ENCODE assay signal across 1 cellular context in the genomic region with DNA sequence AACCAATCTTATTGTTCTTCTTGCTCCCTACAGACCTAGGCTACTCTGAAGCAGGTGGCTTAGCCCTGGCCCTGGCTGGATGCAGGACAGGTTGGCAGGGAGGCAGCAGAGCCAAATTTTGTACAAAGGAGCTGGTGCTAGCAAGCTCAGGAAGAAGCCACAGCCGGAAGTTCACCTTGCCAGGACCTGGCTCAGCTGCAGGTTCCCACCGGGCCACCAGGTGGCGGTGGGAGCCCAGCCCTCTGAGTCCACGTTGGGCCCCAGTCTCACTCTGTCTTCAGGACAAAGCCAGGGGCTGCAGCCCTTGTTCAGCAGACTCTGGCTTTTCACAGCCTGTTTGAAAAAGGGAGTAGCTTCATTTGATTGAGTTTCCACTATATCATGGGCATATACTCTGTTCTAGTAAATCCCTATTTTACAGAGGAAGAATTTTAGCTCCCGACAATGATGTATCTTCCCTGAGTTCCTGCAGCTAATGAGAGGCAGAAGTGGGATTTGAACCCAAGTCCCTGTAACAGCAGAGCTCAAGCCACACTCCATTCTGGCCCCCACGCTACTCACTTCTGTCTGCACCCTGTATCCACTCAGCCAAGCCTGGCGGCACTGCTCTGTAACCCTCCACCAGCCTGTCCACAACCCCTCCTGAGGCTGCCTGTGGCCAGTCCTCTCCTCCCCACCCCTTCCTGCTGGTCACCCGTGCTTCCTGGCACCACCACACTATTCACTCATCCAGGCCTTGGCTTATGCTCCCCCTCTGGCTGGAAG.
A peak's percentile ranks its signal among the peaks of the same experiment; 100 is the strongest.
TF ChIP-seq lines count a peak whose summit lies in the region.

No MANE protein-coding gene starts in this region.

TF ChIP-seq in K562, 482 proteins besides CTCF, POLR2A, EP300 and RAD21 (continued from another document and continues in another):
- TF ChIP-seq, protein P1, sequence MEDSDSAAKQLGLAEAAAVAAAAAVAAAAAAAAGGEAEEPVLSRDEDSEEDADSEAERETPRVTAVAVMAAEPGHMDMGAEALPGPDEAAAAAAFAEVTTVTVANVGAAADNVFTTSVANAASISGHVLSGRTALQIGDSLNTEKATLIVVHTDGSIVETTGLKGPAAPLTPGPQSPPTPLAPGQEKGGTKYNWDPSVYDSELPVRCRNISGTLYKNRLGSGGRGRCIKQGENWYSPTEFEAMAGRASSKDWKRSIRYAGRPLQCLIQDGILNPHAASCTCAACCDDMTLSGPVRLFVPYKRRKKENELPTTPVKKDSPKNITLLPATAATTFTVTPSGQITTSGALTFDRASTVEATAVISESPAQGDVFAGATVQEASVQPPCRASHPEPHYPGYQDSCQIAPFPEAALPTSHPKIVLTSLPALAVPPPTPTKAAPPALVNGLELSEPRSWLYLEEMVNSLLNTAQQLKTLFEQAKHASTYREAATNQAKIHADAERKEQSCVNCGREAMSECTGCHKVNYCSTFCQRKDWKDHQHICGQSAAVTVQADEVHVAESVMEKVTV (CRISPR knock-in tag; IDR thresholded peaks at IDR 0.05) = peak; percentile 95
- TF ChIP-seq, protein P2, sequence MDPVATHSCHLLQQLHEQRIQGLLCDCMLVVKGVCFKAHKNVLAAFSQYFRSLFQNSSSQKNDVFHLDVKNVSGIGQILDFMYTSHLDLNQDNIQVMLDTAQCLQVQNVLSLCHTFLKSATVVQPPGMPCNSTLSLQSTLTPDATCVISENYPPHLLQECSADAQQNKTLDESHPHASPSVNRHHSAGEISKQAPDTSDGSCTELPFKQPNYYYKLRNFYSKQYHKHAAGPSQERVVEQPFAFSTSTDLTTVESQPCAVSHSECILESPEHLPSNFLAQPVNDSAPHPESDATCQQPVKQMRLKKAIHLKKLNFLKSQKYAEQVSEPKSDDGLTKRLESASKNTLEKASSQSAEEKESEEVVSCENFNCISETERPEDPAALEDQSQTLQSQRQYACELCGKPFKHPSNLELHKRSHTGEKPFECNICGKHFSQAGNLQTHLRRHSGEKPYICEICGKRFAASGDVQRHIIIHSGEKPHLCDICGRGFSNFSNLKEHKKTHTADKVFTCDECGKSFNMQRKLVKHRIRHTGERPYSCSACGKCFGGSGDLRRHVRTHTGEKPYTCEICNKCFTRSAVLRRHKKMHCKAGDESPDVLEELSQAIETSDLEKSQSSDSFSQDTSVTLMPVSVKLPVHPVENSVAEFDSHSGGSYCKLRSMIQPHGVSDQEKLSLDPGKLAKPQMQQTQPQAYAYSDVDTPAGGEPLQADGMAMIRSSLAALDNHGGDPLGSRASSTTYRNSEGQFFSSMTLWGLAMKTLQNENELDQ (CRISPR knock-in tag; IDR thresholded peaks at IDR 0.05; ENCODE audit: borderline replicate concordance) = no peak
- no peak for TF ChIP-seq HIVEP1 (CRISPR knock-in tag; IDR thresholded peaks at IDR 0.05)
- 0 out of 2 replicates have a peak, but pooled peaks have one; percentile 50 for TF ChIP-seq NR2C2 (CRISPR knock-in tag; IDR thresholded peaks at IDR 0.05)
- no peak for TF ChIP-seq NR2C2 (tag; IDR thresholded peaks at IDR 0.05)
- peak in 1 of 2 experiments; percentile 67; a peak in 1 of 4 replicates for TF ChIP-seq RCOR1 (IDR thresholded peaks at IDR 0.05; ENCODE audit: borderline replicate concordance in 1 of 2, low read depth in 2 of 2, low read length in 2 of 2)
- TF ChIP-seq ZFX (CRISPR knock-in tag; IDR thresholded peaks at IDR 0.05) = no peak
- 0 out of 2 replicates have a peak, but pooled peaks have one; percentile 15 for TF ChIP-seq EP400 (IDR thresholded peaks at IDR 0.05)
- peak; percentile 62 for TF ChIP-seq MYC (IDR thresholded peaks at IDR 0.05; ENCODE audit: low read depth, low read length)
- TF ChIP-seq MYC (CRISPR knock-in tag; IDR thresholded peaks at IDR 0.05; ENCODE audit: borderline replicate concordance, low read depth) = no peak
- TF ChIP-seq CHCHD3 (CRISPR knock-in tag; IDR thresholded peaks at IDR 0.05) = no peak
- peak; percentile 65; the same call in 1 of the 2 replicates for TF ChIP-seq XRCC5 (IDR thresholded peaks at IDR 0.05; ENCODE audit: low read depth, low read length)
- peak; percentile 79 for TF ChIP-seq LCOR (CRISPR knock-in tag; IDR thresholded peaks at IDR 0.05)
- no peak for TF ChIP-seq KAT2B (IDR thresholded peaks at IDR 0.05; ENCODE audit: low read depth, low read length)
- TF ChIP-seq, protein P3, sequence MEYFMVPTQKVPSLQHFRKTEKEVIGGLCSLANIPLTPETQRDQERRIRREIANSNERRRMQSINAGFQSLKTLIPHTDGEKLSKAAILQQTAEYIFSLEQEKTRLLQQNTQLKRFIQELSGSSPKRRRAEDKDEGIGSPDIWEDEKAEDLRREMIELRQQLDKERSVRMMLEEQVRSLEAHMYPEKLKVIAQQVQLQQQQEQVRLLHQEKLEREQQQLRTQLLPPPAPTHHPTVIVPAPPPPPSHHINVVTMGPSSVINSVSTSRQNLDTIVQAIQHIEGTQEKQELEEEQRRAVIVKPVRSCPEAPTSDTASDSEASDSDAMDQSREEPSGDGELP (CRISPR knock-in tag; IDR thresholded peaks at IDR 0.05; ENCODE audit: borderline replicate concordance) = peak; percentile 89
- TF ChIP-seq, protein P4, sequence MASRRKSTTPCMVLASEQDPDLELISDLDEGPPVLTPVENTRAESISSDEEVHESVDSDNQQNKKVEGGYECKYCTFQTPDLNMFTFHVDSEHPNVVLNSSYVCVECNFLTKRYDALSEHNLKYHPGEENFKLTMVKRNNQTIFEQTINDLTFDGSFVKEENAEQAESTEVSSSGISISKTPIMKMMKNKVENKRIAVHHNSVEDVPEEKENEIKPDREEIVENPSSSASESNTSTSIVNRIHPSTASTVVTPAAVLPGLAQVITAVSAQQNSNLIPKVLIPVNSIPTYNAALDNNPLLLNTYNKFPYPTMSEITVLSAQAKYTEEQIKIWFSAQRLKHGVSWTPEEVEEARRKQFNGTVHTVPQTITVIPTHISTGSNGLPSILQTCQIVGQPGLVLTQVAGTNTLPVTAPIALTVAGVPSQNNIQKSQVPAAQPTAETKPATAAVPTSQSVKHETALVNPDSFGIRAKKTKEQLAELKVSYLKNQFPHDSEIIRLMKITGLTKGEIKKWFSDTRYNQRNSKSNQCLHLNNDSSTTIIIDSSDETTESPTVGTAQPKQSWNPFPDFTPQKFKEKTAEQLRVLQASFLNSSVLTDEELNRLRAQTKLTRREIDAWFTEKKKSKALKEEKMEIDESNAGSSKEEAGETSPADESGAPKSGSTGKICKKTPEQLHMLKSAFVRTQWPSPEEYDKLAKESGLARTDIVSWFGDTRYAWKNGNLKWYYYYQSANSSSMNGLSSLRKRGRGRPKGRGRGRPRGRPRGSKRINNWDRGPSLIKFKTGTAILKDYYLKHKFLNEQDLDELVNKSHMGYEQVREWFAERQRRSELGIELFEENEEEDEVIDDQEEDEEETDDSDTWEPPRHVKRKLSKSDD (conservative IDR thresholded peaks at IDR 0.05; ENCODE audit: low read length) = 0 out of 2 replicates have a peak, but pooled peaks have one; percentile 41
- TF ChIP-seq TAF7 (tag; IDR thresholded peaks at IDR 0.05) = no peak
- TF ChIP-seq ZZZ3 (IDR thresholded peaks at IDR 0.05) = no peak
- no peak for TF ChIP-seq CREB1 (IDR thresholded peaks at IDR 0.05)
- TF ChIP-seq CREB1 (CRISPR knock-in tag; IDR thresholded peaks at IDR 0.05) = peak; percentile 35; the same call in 1 of the 2 replicates
- no peak for TF ChIP-seq FOXM1 (IDR thresholded peaks at IDR 0.05; ENCODE audit: low read depth)
- 0 out of 2 replicates have a peak, but pooled peaks have one; percentile 47 for TF ChIP-seq FOXM1 (CRISPR knock-in tag; IDR thresholded peaks at IDR 0.05; ENCODE audit: low read depth)
- TF ChIP-seq FIP1L1 (IDR thresholded peaks at IDR 0.05; ENCODE audit: low read depth, low read length, poor library complexity, severe bottlenecking) = no peak
- TF ChIP-seq, protein P5, sequence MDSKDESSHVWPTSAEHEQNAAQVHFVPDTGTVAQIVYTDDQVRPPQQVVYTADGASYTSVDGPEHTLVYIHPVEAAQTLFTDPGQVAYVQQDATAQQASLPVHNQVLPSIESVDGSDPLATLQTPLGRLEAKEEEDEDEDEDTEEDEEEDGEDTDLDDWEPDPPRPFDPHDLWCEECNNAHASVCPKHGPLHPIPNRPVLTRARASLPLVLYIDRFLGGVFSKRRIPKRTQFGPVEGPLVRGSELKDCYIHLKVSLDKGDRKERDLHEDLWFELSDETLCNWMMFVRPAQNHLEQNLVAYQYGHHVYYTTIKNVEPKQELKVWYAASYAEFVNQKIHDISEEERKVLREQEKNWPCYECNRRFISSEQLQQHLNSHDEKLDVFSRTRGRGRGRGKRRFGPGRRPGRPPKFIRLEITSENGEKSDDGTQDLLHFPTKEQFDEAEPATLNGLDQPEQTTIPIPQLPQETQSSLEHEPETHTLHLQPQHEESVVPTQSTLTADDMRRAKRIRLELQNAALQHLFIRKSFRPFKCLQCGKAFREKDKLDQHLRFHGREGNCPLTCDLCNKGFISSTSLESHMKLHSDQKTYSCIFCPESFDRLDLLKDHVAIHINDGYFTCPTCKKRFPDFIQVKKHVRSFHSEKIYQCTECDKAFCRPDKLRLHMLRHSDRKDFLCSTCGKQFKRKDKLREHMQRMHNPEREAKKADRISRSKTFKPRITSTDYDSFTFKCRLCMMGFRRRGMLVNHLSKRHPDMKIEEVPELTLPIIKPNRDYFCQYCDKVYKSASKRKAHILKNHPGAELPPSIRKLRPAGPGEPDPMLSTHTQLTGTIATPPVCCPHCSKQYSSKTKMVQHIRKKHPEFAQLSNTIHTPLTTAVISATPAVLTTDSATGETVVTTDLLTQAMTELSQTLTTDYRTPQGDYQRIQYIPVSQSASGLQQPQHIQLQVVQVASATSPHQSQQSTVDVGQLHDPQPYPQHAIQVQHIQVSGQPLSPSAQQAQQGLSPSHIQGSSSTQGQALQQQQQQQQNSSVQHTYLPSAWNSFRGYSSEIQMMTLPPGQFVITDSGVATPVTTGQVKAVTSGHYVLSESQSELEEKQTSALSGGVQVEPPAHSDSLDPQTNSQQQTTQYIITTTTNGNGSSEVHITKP (IDR thresholded peaks at IDR 0.05; ENCODE audit: partially characterized antibody) = peak; percentile 16
- no peak for TF ChIP-seq PHF20 (IDR thresholded peaks at IDR 0.05; ENCODE audit: partially characterized antibody)
- TF ChIP-seq, protein P6, sequence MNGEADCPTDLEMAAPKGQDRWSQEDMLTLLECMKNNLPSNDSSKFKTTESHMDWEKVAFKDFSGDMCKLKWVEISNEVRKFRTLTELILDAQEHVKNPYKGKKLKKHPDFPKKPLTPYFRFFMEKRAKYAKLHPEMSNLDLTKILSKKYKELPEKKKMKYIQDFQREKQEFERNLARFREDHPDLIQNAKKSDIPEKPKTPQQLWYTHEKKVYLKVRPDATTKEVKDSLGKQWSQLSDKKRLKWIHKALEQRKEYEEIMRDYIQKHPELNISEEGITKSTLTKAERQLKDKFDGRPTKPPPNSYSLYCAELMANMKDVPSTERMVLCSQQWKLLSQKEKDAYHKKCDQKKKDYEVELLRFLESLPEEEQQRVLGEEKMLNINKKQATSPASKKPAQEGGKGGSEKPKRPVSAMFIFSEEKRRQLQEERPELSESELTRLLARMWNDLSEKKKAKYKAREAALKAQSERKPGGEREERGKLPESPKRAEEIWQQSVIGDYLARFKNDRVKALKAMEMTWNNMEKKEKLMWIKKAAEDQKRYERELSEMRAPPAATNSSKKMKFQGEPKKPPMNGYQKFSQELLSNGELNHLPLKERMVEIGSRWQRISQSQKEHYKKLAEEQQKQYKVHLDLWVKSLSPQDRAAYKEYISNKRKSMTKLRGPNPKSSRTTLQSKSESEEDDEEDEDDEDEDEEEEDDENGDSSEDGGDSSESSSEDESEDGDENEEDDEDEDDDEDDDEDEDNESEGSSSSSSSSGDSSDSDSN (IDR thresholded peaks at IDR 0.05; ENCODE audit: borderline replicate concordance in 1 of 2, low read depth in 2 of 2, low read length in 2 of 2) = no peak
- 0 out of 2 replicates have a peak, but pooled peaks have one; percentile 9 for TF ChIP-seq SIN3B (IDR thresholded peaks at IDR 0.05; ENCODE audit: low read depth)
- TF ChIP-seq, protein P7, sequence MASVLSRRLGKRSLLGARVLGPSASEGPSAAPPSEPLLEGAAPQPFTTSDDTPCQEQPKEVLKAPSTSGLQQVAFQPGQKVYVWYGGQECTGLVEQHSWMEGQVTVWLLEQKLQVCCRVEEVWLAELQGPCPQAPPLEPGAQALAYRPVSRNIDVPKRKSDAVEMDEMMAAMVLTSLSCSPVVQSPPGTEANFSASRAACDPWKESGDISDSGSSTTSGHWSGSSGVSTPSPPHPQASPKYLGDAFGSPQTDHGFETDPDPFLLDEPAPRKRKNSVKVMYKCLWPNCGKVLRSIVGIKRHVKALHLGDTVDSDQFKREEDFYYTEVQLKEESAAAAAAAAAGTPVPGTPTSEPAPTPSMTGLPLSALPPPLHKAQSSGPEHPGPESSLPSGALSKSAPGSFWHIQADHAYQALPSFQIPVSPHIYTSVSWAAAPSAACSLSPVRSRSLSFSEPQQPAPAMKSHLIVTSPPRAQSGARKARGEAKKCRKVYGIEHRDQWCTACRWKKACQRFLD (CRISPR knock-in tag; IDR thresholded peaks at IDR 0.05) = no peak
- TF ChIP-seq CTBP1 (IDR thresholded peaks at IDR 0.05; ENCODE audit: borderline replicate concordance) = no peak
- no peak for TF ChIP-seq CHD1 (IDR thresholded peaks at IDR 0.05; ENCODE audit: low read length)
- TF ChIP-seq GATAD2A (IDR thresholded peaks at IDR 0.05) = no peak
- no peak for TF ChIP-seq HNRNPK (IDR thresholded peaks at IDR 0.05; ENCODE audit: low read depth, low read length, poor library complexity, severe bottlenecking)
- no peak for TF ChIP-seq PTRF (tag; IDR thresholded peaks at IDR 0.05)
- TF ChIP-seq HMG20A (CRISPR knock-in tag; conservative IDR thresholded peaks at IDR 0.05) = no peak
- peak in 1 of 2 experiments; percentile 61; a peak in 1 of 3 replicates for TF ChIP-seq CBX3 (IDR thresholded peaks at IDR 0.05; ENCODE audit: borderline replicate concordance in 1 of 2, low read length in 2 of 2)
- TF ChIP-seq STAG1 (CRISPR knock-in tag; IDR thresholded peaks at IDR 0.05; ENCODE audit: borderline replicate concordance) = peak; percentile 84; the same call in 1 of the 2 replicates
- TF ChIP-seq KLF16 (IDR thresholded peaks at IDR 0.05) = peak; percentile 46; the same call in 1 of the 2 replicates
- TF ChIP-seq POLR2G (IDR thresholded peaks at IDR 0.05; ENCODE audit: low read depth, low read length) = peak; percentile 38; the same call in 1 of the 2 replicates
- TF ChIP-seq HDAC1 (IDR thresholded peaks at IDR 0.05) = no peak
- TF ChIP-seq, protein P8, sequence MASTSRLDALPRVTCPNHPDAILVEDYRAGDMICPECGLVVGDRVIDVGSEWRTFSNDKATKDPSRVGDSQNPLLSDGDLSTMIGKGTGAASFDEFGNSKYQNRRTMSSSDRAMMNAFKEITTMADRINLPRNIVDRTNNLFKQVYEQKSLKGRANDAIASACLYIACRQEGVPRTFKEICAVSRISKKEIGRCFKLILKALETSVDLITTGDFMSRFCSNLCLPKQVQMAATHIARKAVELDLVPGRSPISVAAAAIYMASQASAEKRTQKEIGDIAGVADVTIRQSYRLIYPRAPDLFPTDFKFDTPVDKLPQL (IDR thresholded peaks at IDR 0.05; ENCODE audit: extremely low read depth, insufficient read length) = no peak
- no peak for TF ChIP-seq ESRRA (IDR thresholded peaks at IDR 0.05; ENCODE audit: borderline replicate concordance, low read depth)
- no peak for TF ChIP-seq ZNF76 (CRISPR knock-in tag; IDR thresholded peaks at IDR 0.05; ENCODE audit: borderline replicate concordance)
- TF ChIP-seq ZNF445 (CRISPR knock-in tag; IDR thresholded peaks at IDR 0.05; ENCODE audit: low read depth) = no peak
- peak; percentile 85 for TF ChIP-seq ARID2 (IDR thresholded peaks at IDR 0.05)
- TF ChIP-seq, protein P9, sequence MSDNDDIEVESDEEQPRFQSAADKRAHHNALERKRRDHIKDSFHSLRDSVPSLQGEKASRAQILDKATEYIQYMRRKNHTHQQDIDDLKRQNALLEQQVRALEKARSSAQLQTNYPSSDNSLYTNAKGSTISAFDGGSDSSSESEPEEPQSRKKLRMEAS (CRISPR knock-in tag; IDR thresholded peaks at IDR 0.05) = peak; percentile 9; the same call in 1 of the 2 replicates
- no peak for TF ChIP-seq NFYB (IDR thresholded peaks at IDR 0.05; ENCODE audit: extremely low read depth, insufficient read length)
- TF ChIP-seq ETV1 (tag; conservative IDR thresholded peaks at IDR 0.05; ENCODE audit: low read depth) = peak; percentile 92
- no peak for TF ChIP-seq ZNF253 (CRISPR knock-in tag; conservative IDR thresholded peaks at IDR 0.05)
